ENCODE assay signal across 8 cellular contexts in genomic region chr2:69642709-69643601, GRCh38. TPM values are rescaled to one million over a fixed set of nuclear protein-coding genes. Genes with fewer than 3 reads are reported as not detected.
DNase-seq lines count a peak whose midpoint lies in the region; ATAC-seq lines count a peak whose summit lies in the region.

No MANE protein-coding gene starts in this region.

- intact Hi-C loops in left colon (cut with DNase I, micrococcal nuclease), result no loop called here

- DNase-seq in NCI-H82 (lab: John Stamatoyannopoulos, UW) (peak; percentile 70), NCI-H82 treated with DMSO at 0.1 percent for 48 hours (lab: John Stamatoyannopoulos, UW; ENCODE audit: unreplicated experiment) (no peak), NCI-H146 treated with DMSO at 0.1 percent for 48 hours (lab: John Stamatoyannopoulos, UW; ENCODE audit: unreplicated experiment) (peak; percentile 33), cerebellum (ENCODE audit: low spot score) (peak; percentile 41), left colon (peak; percentile 50 to 67)
- DNase-seq in activated CD4-positive, CD25-positive, alpha-beta regulatory T cell (lab: John Stamatoyannopoulos, UW), result peak in 3 of 4 experiments; percentile 14 to 36 (median 29)
- DNase-seq in stimulated activated CD4-positive, alpha-beta T cell treated with anti-CD3 and anti-CD28 coated beads, Interleukin-1b, Interleukin-23, amount 100 ng/mL, for 24 hours (ENCODE audit: low read depth in 4 of 4, low spot score in 1 of 4), result peak in 3 of 4 experiments; percentile 36 to 67 (median 59)

- ATAC-seq in left colon (peak; percentile 22), GM21723 (IDR thresholded peaks at IDR 0.05; ENCODE audit: unreplicated experiment) (no peak)

RNA-seq across cellular contexts. Expression of gene AAK1, which starts 0.6 kb away (rescaled TPM):
- total RNA-seq in cerebellum (58.2 TPM), left colon (10 to 100 TPM; 59.5 to 61.5 TPM)
